Comparison of ENCODE assay signal across 1 cellular context in the genomic region with DNA sequence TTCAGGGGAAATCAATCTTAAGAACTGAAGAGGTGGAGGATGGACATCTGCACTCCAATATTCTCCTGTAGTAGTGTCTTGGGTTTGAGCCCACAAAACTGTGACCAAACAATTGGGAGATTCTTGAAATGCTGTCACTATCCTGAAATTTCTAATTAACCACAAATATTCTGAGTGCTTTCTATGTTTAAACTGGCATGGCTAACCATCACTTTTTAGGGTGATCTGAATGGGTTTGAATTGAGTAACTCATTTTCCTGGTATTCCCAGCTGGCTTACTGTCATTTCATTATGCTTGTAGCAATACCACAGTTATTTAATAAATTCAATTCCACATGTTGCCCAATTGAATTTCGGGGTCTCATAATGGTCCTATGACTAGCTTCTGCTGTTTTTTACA.
TF ChIP-seq lines count a peak whose summit lies in the region.

No MANE protein-coding gene starts in this region.

TF ChIP-seq in SK-N-SH, 30 proteins besides CTCF, POLR2A, EP300 and RAD21 (continued from another document):
- TF ChIP-seq EZH2phosphoT487 (IDR thresholded peaks at IDR 0.05; ENCODE audit: borderline replicate concordance, low read depth), result no peak
